Comparison of ENCODE assay signal across 15 cellular contexts in genomic region chr1:39926343-39926769, GRCh38. TPM values are rescaled to one million over a fixed set of nuclear protein-coding genes. Genes with fewer than 3 reads are reported as not detected.
DNase-seq lines count a peak whose midpoint lies in the region; ATAC-seq and TF ChIP-seq lines count a peak whose summit lies in the region.
"Had no signal": no experiment of that assay in that cellular context is flagged by ENCODE, and none has a peak within 500 bp of the region (broad histone marks: within the 10 kb centered on the region; RNA-seq: fewer than 3 reads in every experiment).

No MANE protein-coding gene starts in this region.

- H3K4me1 ChIP-seq in liver (ENCODE audit: control insufficient read depth in 4 of 4, insufficient read depth in 4 of 4, low read length in 3 of 4) (peaks cover 22 to 68% (median 58%) of the 10 kb centered on the region in 4 donors), ovary (ENCODE audit: insufficient read depth) (no peaks in the 10 kb centered on the region)

- TF ChIP-seq RAD21 in liver (IDR thresholded peaks at IDR 0.05), result peak in 1 of 2 donors; percentile 36

- H3K9ac ChIP-seq in liver (ENCODE audit: low read depth in 1 of 2, low read length in 2 of 2), result no peak overlapping the region

- intact Hi-C loops in ovary (cut with DNase I), result no loop called here

- peak; percentile 33 for DNase-seq in CMK (ENCODE audit: low read depth)
- peak; percentile 33 for DNase-seq in NAMALWA (ENCODE audit: low spot score)
- peak; percentile 50 to 61 for DNase-seq in cardiac fibroblast (ENCODE audit: low read depth in 2 of 2)
- DNase-seq in ovary, result no peak
- DNase-seq in activated T-cell treated with anti-CD3 and anti-CD28 coated beads, Interleukin-2, amount 50 U/mL, for 48 hours, result no peak
- DNase-seq in NCI-H187 (lab: John Stamatoyannopoulos, UW), result no peak
- DNase-seq: activated CD4-positive, alpha-beta T cell treated with anti-CD3 and anti-CD28 coated beads for 48 hours; amniotic stem cell; CD4-positive, alpha-beta T cell; glutamatergic neuron; H7; stimulated activated CD4-positive, alpha-beta T cell treated with anti-CD3 and anti-CD28 coated beads, Interleukin-2, amount 100 ng/mL, for 48 hours; tibial artery had no signal

- TF ChIP-seq POLR2A in ovary (IDR thresholded peaks at IDR 0.05), result no peak

- ATAC-seq in GM21381 (IDR thresholded peaks at IDR 0.05; ENCODE audit: unreplicated experiment), result no peak

- no peak for TF ChIP-seq EP300 in ovary (IDR thresholded peaks at IDR 0.05)

- H3K36me3 ChIP-seq in liver (ENCODE audit: control insufficient read depth in 4 of 4, insufficient read depth in 3 of 4, low read depth in 1 of 4, low read length in 3 of 4), result no peaks in the 10 kb centered on the region
- no peaks in the 10 kb centered on the region for H3K36me3 ChIP-seq in ovary
- H3K36me3 ChIP-seq: tibial artery had no signal

- no peak overlapping the region for H3K4me3 ChIP-seq in cardiac fibroblast (replicated peaks in 1 of 2; ENCODE audit: low read depth in 2 of 2, low read length in 2 of 2)
- H3K4me3 ChIP-seq in liver (ENCODE audit: low read depth in 1 of 3, low read length in 3 of 3), result no peak overlapping the region
- no peak overlapping the region for H3K4me3 ChIP-seq in ovary
- H3K4me3 ChIP-seq: tibial artery had no signal

- H3K27ac ChIP-seq in liver (ENCODE audit: low read depth in 1 of 2, low read length in 2 of 2) (peak overlapping the region; percentile 79 to 91), ovary (no peak overlapping the region)
- H3K27ac ChIP-seq: tibial artery had no signal

- no peaks in the 10 kb centered on the region for H3K9me3 ChIP-seq in liver (ENCODE audit: control insufficient read depth in 4 of 4, low read length in 3 of 4)
- no peaks in the 10 kb centered on the region for H3K9me3 ChIP-seq in ovary
- H3K9me3 ChIP-seq: tibial artery had no signal

- H3K27me3 ChIP-seq in liver (ENCODE audit: control insufficient read depth in 4 of 4, insufficient read depth in 4 of 4, low read length in 3 of 4) (no peaks in the 10 kb centered on the region), ovary (no peaks in the 10 kb centered on the region)

- TF ChIP-seq CTCF in cardiac fibroblast (IDR thresholded peaks at IDR 0.05; ENCODE audit: low read depth, low read length) (no peak), liver (IDR thresholded peaks at IDR 0.05; ENCODE audit: low read depth, low read length, missing input control) (no peak), ovary (IDR thresholded peaks at IDR 0.05) (no peak)

- 34% methylated on average over 4 of the region's 4 CpGs for WGBS in liver
- WGBS in ovary, 3 donors, result 68 to 75% (median 75%) methylated on average over 4 of the region's 4 CpGs

TF ChIP-seq in liver, 16 proteins besides CTCF, POLR2A, EP300 and RAD21:
- TF ChIP-seq YY1 (IDR thresholded peaks at IDR 0.05) (no peak), ZBTB33 (IDR thresholded peaks at IDR 0.05) (no peak), SP1 (IDR thresholded peaks at IDR 0.05) (peak; percentile 88), MAX (IDR thresholded peaks at IDR 0.05) (peak; percentile 71), HNF4G (IDR thresholded peaks at IDR 0.05) (peak; percentile 63), ATF3 (IDR thresholded peaks at IDR 0.05) (no peak), HNF4A (conservative IDR thresholded peaks at IDR 0.05) (peak; percentile 83 to 85), FOXA1 (IDR thresholded peaks at IDR 0.05) (no peak), NR2F2 (IDR thresholded peaks at IDR 0.05) (no peak), REST (IDR thresholded peaks at IDR 0.05) (no peak), EGR1 (IDR thresholded peaks at IDR 0.05; ENCODE audit: low read depth in 2 of 2) (peak in 1 of 2 donors; percentile 38), RXRA (IDR thresholded peaks at IDR 0.05) (peak; percentile 92 to 97), JUND (IDR thresholded peaks at IDR 0.05) (peak; percentile 9 to 16), GABPA (IDR thresholded peaks at IDR 0.05 in 1 of 2, conservative IDR thresholded peaks at IDR 0.05 in 1 of 2) (no peak), FOXA2 (IDR thresholded peaks at IDR 0.05) (no peak), TAF1 (conservative IDR thresholded peaks at IDR 0.05) (no peak)

RNA-seq across cellular contexts. Expression of gene MYCL, which starts 24.6 kb away (rescaled TPM):
- total RNA-seq in liver, result 1 to 10 TPM; 1.8 to 6.6 TPM
- 1 to 10 TPM; 2.4 to 2.6 TPM for polyA plus RNA-seq in liver
- 1 to 10 TPM in 3 of 7 donors, under 1 TPM in 3, not detected in 1; 0.24 to 4.8 (median 0.96) TPM for total RNA-seq in ovary
- 1 to 10 TPM in 1 of 2 donors, under 1 TPM in 1; 0.13 to 1.3 TPM for polyA plus RNA-seq in ovary

RNA-seq across cellular contexts. Expression of gene MFSD2A, which starts 28.6 kb away (rescaled TPM):
- total RNA-seq in liver, result 100 to 1,000 TPM in 1 of 2 donors, under 1 TPM in 1; 0.37 to 294 TPM
- 100 to 1,000 TPM in 1 of 2 donors, 10 to 100 TPM in 1; 84.3 to 257 TPM for polyA plus RNA-seq in liver
- 100 to 1,000 TPM in 1 of 7 donors, 1 to 10 TPM in 6; 1.9 to 121 (median 3.6) TPM for total RNA-seq in ovary
- 1 to 10 TPM; 3.6 to 6.2 TPM for polyA plus RNA-seq in ovary

RNA-seq across cellular contexts. Expression of gene TRIT1, which starts 43.1 kb away (rescaled TPM):
- 10 to 100 TPM in 1 of 2 donors, 1 to 10 TPM in 1; 9.3 to 11.2 TPM for total RNA-seq in liver
- polyA plus RNA-seq in liver, result 1 to 10 TPM; 4.5 to 5.0 TPM
- total RNA-seq in ovary, result 10 to 100 TPM; 13.2 to 26.9 (median 20.7) TPM
- polyA plus RNA-seq in ovary, result 10 to 100 TPM; 12.9 to 18.0 TPM

Comparison
In these comparisons a context has a peak if more than half of its experiments do, and no peak if none do; other contexts are left out.
1. DNase-seq: peak in CMK (single experiment), NAMALWA (single experiment) and cardiac fibroblast (2 of 2); none in ovary (0 of 5), activated T-cell treated with anti-CD3 and anti-CD28 coated beads, Interleukin-2, amount 50 U/mL, for 48 hours (0 of 2) and NCI-H187 (0 of 2).
2. H3K27ac ChIP-seq: peak in liver (2 of 2); none in ovary (0 of 2).